12 cellular contexts compared by ENCODE assay signal in genomic region chr15:69794643-69795461, GRCh38.
DNase-seq lines count a peak whose midpoint lies in the region; ATAC-seq and TF ChIP-seq lines count a peak whose summit lies in the region.
"Had no signal": no experiment of that assay in that cellular context is flagged by ENCODE, and none has a peak within 500 bp of the region (broad histone marks: within the 10 kb centered on the region; RNA-seq: fewer than 3 reads in every experiment).

No MANE protein-coding gene starts in this region.

- H3K79me2 ChIP-seq in osteoblast (ENCODE audit: insufficient read depth, low read length): no peaks in the 10 kb centered on the region
- H3K79me2 ChIP-seq: hepatocyte had no signal

- TF ChIP-seq CTCF in AG10803 (conservative IDR thresholded peaks at IDR 0.05; ENCODE audit: low read length) (no peak), RWPE2 (IDR thresholded peaks at IDR 0.05; ENCODE audit: poor library complexity, severe bottlenecking) (no peak), foreskin fibroblast (IDR thresholded peaks at IDR 0.05; ENCODE audit: low read depth, low read length) (no peak), osteoblast (IDR thresholded peaks at IDR 0.05; ENCODE audit: extremely low read depth, low read depth, low read length) (no peak), mucosa of descending colon (IDR thresholded peaks at IDR 0.05) (no peak)

- intact Hi-C loops in mucosa of descending colon (cut with DNase I, micrococcal nuclease): no loop called here

- no peaks in the 10 kb centered on the region for H3K36me3 ChIP-seq in RWPE2 (ENCODE audit: low read depth)
- no peaks in the 10 kb centered on the region for H3K36me3 ChIP-seq in osteoblast (ENCODE audit: insufficient read depth, low read length)
- no peaks in the 10 kb centered on the region for H3K36me3 ChIP-seq in mucosa of descending colon (ENCODE audit: low read depth)

- no peaks in the 10 kb centered on the region for H3K9me3 ChIP-seq in RWPE2 (ENCODE audit: severe bottlenecking)
- H3K9me3 ChIP-seq in osteoblast (ENCODE audit: low read depth, low read length): no peaks in the 10 kb centered on the region
- no peaks in the 10 kb centered on the region for H3K9me3 ChIP-seq in mucosa of descending colon

- H3K27ac ChIP-seq in RWPE2 (ENCODE audit: poor library complexity, severe bottlenecking) (peak overlapping the region; percentile 4), osteoblast (ENCODE audit: low read depth, low read length) (peak overlapping the region; percentile 42)
- H3K27ac ChIP-seq: hepatocyte had no signal

- H2AFZ ChIP-seq in osteoblast (ENCODE audit: low read length): peak overlapping the region; percentile 78
- H2AFZ ChIP-seq: hepatocyte had no signal

- peak; percentile 74 for ATAC-seq in RWPE2 (ENCODE audit: low read depth)
- no peak for ATAC-seq in GM18858 (IDR thresholded peaks at IDR 0.05; ENCODE audit: unreplicated experiment)
- no peak for ATAC-seq in mucosa of descending colon

- H3K4me2 ChIP-seq in osteoblast (ENCODE audit: insufficient read depth, low read length): peak overlapping the region; percentile 37
- H3K4me2 ChIP-seq: hepatocyte had no signal

- H3K4me1 ChIP-seq in RWPE2 (ENCODE audit: insufficient read depth, poor library complexity, severe bottlenecking): peaks cover 10% of the 10 kb centered on the region
- H3K4me1 ChIP-seq in osteoblast (ENCODE audit: insufficient read depth, low read length): peaks cover 15% of the 10 kb centered on the region
- H3K4me1 ChIP-seq in mucosa of descending colon (ENCODE audit: low read depth): no peaks in the 10 kb centered on the region

- H3K27me3 ChIP-seq in RWPE2 (ENCODE audit: insufficient read depth, poor library complexity, severe bottlenecking): no peaks in the 10 kb centered on the region
- no peaks in the 10 kb centered on the region for H3K27me3 ChIP-seq in osteoblast (ENCODE audit: insufficient read depth, low read length)
- H3K27me3 ChIP-seq: hepatocyte had no signal

- no peak overlapping the region; the same call in 1 of the 2 replicates for H3K4me3 ChIP-seq in AG10803 (ENCODE audit: low read length)
- H3K4me3 ChIP-seq in RWPE2 (ENCODE audit: severe bottlenecking): no peak overlapping the region
- no peak overlapping the region for H3K4me3 ChIP-seq in foreskin fibroblast (ENCODE audit: low read depth in 1 of 2, low read length in 2 of 2)
- H3K4me3 ChIP-seq in osteoblast (ENCODE audit: insufficient read depth, low read length): peak overlapping the region; percentile 31
- no peak overlapping the region for H3K4me3 ChIP-seq in mucosa of descending colon
- H3K4me3 ChIP-seq: hepatocyte had no signal

- DNase-seq in AG10803 (ENCODE audit: low read depth) (peak; percentile 68), RWPE2 (ENCODE audit: low spot score) (no peak), foreskin fibroblast (peak; percentile 12 to 28), osteoblast (ENCODE audit: insufficient read length, low spot score, missing footprints) (peak; percentile 92), CD1c-positive myeloid dendritic cell (ENCODE audit: extremely low spot score) (no peak), mucosa of descending colon (no peak)
- no peak for DNase-seq in activated CD8-positive, alpha-beta memory T cell treated with anti-CD3 and anti-CD28 coated beads, Interleukin-2, amount 50 U/mL, for 48 hours
- DNase-seq: activated T-cell treated with anti-CD3 and anti-CD28 coated beads, Interleukin-2, amount 50 U/mL, for 48 hours; CD4-positive, CD25-positive, alpha-beta regulatory T cell; NCI-H1105 had no signal

- no peaks in the 10 kb centered on the region for H4K20me1 ChIP-seq in osteoblast (ENCODE audit: insufficient read depth, low read length)

Comparison
In these comparisons a context has a peak if more than half of its experiments do, and no peak if none do; other contexts are left out.
1. DNase-seq: peak in AG10803 (single experiment), foreskin fibroblast (2 of 2) and osteoblast (single experiment); none in RWPE2 (single experiment), CD1c-positive myeloid dendritic cell (single experiment), mucosa of descending colon (0 of 3) and activated CD8-positive, alpha-beta memory T cell treated with anti-CD3 and anti-CD28 coated beads, Interleukin-2, amount 50 U/mL, for 48 hours (single experiment).